In genomic region chr2:16707014-16707413, GRCh38 we compare ENCODE assay signal across 25 cellular contexts.
"Had no signal": no experiment of that assay in that cellular context is flagged by ENCODE, and none has a peak within 500 bp of the region (broad histone marks: within the 10 kb centered on the region; RNA-seq: fewer than 3 reads in every experiment).

No MANE protein-coding gene starts in this region.

- ATAC-seq: activated CD8-positive, alpha-beta T cell treated with anti-CD3 and anti-CD28 coated beads, Interleukin-2, amount 10 ng/mL, durations not matched to agents 7 days and 5 days; SK-N-SH treated with all-trans-retinoic acid at 6 μM for 48 hours; WTC11 had no signal

- H3K9ac ChIP-seq: KMS-11 had no signal

- H3K36me3 ChIP-seq: adrenal gland, breast epithelium, MG63, Peyer's patch, SJSA1 had no signal

- H3K4me1 ChIP-seq: adrenal gland, breast epithelium, Peyer's patch, SJSA1 had no signal

- H3K4me3 ChIP-seq: adrenal gland, breast epithelium, MG63, Peyer's patch, SJSA1 had no signal

- H3K27ac ChIP-seq: adrenal gland, breast epithelium, KMS-11, Peyer's patch, RWPE1, SJSA1 had no signal

- H3K4me2 ChIP-seq: KMS-11 had no signal

- H3K9me3 ChIP-seq: adrenal gland, breast epithelium, MG63, Peyer's patch, SJSA1 had no signal

- DNase-seq: activated CD8-positive, alpha-beta memory T cell treated with anti-CD3 and anti-CD28 coated beads, Interleukin-2, amount 50 U/mL, for 48 hours; activated CD8-positive, alpha-beta T cell treated with anti-CD3 and anti-CD28 coated beads, Interleukin-2, amount 10 ng/mL, durations not matched to agents 7 days and 5 days; activated naive CD4-positive, alpha-beta T cell treated with anti-CD3 and anti-CD28 coated beads, Interleukin-2, amount 50 U/mL, for 16 hours; activated naive CD8-positive, alpha-beta T cell treated with anti-CD3 and anti-CD28 coated beads, Interleukin-2, amount 10 ng/mL, durations not matched to agents 7 days and 5 days; activated T-cell treated with anti-CD3 and anti-CD28 coated beads, Interleukin-2, amount 50 U/mL, for 1 hour; adrenal gland; anterior cingulate cortex; caudate nucleus; MG63; NCI-H1105 treated with DMSO at 0.1 percent for 48 hours; NCI-H1436 treated with DMSO at 0.1 percent for 48 hours; NCI-H187; NCI-H2081; NCI-H446; NCI-H82; NK-92 treated with Interleukin-12 subunit alpha and Interleukin-12 subunit beta, amount 100 ng/mL, for 24 hours; Peyer's patch; Right ventricle myocardium superior; SW 1271 had no signal

- H3K27me3 ChIP-seq: adrenal gland, breast epithelium, MG63, Peyer's patch, SJSA1 had no signal
